Comparison of ENCODE assay signal across 8 cellular contexts in genomic region chr21:39388811-39389155, GRCh38. TPM values are rescaled to one million over a fixed set of nuclear protein-coding genes. Genes with fewer than 3 reads are reported as not detected.
DNase-seq lines count a peak whose midpoint lies in the region; ATAC-seq, FAIRE-seq and TF ChIP-seq lines count a peak whose summit lies in the region.

No MANE protein-coding gene starts in this region.

- no peak for DNase-seq in activated CD4-positive, alpha-beta T cell treated with anti-CD3 and anti-CD28 coated beads for 36 hours
- DNase-seq in activated CD4-positive, alpha-beta T cell treated with anti-CD3 and anti-CD28 coated beads, Interleukin-2, amount 50 U/mL, for 4 hours: no peak
- DNase-seq in endothelial cell of umbilical vein (ENCODE audit: low read depth, low spot score) (no peak), Ammon's horn (ENCODE audit: low spot score) (no peak), left lobe of liver (ENCODE audit: low spot score) (no peak)
- DNase-seq in stimulated activated naive B cell treated with anti-CD40 and anti-IgM and Interleukin-4, amounts not matched to agents 10 μg/mL and 1 μg/mL and 100 μg/mL, for 72 hours: no peak

- TF ChIP-seq CTCF in Loucy (conservative IDR thresholded peaks at IDR 0.05; ENCODE audit: low read length) (no peak), endothelial cell of umbilical vein (IDR thresholded peaks at IDR 0.05; ENCODE audit: extremely low read depth in 1 of 2, insufficient read depth in 1 of 2, low read depth in 1 of 2, low read length in 2 of 2) (no peak)

- H3K4me3 Mint-ChIP-seq in activated CD4-positive, alpha-beta T cell treated with anti-CD3 and anti-CD28 coated beads for 36 hours: peak overlapping the region; percentile 73
- peak overlapping the region; percentile 82 to 87 for H3K4me3 Mint-ChIP-seq in stimulated activated naive B cell treated with anti-CD40 and anti-IgM and Interleukin-4, amounts not matched to agents 10 μg/mL and 1 μg/mL and 100 μg/mL, for 72 hours

- no peak for TF ChIP-seq POLR2A in endothelial cell of umbilical vein (IDR thresholded peaks at IDR 0.05; ENCODE audit: low read depth, low read length)

- H3K4me1 ChIP-seq in Loucy (ENCODE audit: insufficient read depth, low read length, poor library complexity, severe bottlenecking): peaks cover 27% of the 10 kb centered on the region
- H3K4me1 ChIP-seq in endothelial cell of umbilical vein (ENCODE audit: control insufficient read depth, extremely low read depth, insufficient read depth, low read length): peaks cover 23% of the 10 kb centered on the region

- H3K4me2 ChIP-seq in Loucy (ENCODE audit: low read depth, low read length, poor library complexity, severe bottlenecking): peak overlapping the region; percentile 98
- H3K4me2 ChIP-seq in endothelial cell of umbilical vein (ENCODE audit: insufficient read depth, low read length): peak overlapping the region; percentile 2

- FAIRE-seq in endothelial cell of umbilical vein (lab: Jason Lieb, UNC): no peak

- peaks cover 3% of the 10 kb centered on the region; the same call in 1 of the 2 replicates for H3F3A ChIP-seq in Loucy (ENCODE audit: low read depth)

- no peaks in the 10 kb centered on the region for H3K27me3 Mint-ChIP-seq in activated CD4-positive, alpha-beta T cell treated with anti-CD3 and anti-CD28 coated beads for 36 hours
- H3K27me3 Mint-ChIP-seq in stimulated activated naive B cell treated with anti-CD40 and anti-IgM and Interleukin-4, amounts not matched to agents 10 μg/mL and 1 μg/mL and 100 μg/mL, for 72 hours: no peaks in the 10 kb centered on the region

- BruUV-seq in endothelial cell of umbilical vein (replicated peaks; lab: Mats Ljungman, UMichigan): no TSS peak

- H3K9me3 Mint-ChIP-seq in activated CD4-positive, alpha-beta T cell treated with anti-CD3 and anti-CD28 coated beads for 36 hours (ENCODE audit: low read depth): no peaks in the 10 kb centered on the region
- H3K9me3 Mint-ChIP-seq in stimulated activated naive B cell treated with anti-CD40 and anti-IgM and Interleukin-4, amounts not matched to agents 10 μg/mL and 1 μg/mL and 100 μg/mL, for 72 hours: no peaks in the 10 kb centered on the region

- no peak overlapping the region for H3K27ac ChIP-seq in endothelial cell of umbilical vein (ENCODE audit: insufficient read depth, low read depth, low read length)

- H3K9me1 ChIP-seq in endothelial cell of umbilical vein (replicated peaks; ENCODE audit: control insufficient read depth, extremely low read depth, insufficient read depth, low read length): no peaks in the 10 kb centered on the region

- dilution Hi-C loops in endothelial cell of umbilical vein (cut with MboI; ENCODE audit: extremely low pct_ligation_motif_present, low sequenced_read_pairs): no loop called here

- no peaks in the 10 kb centered on the region for H3K9me3 ChIP-seq in Loucy (ENCODE audit: insufficient read depth, low read depth, low read length)
- no peaks in the 10 kb centered on the region for H3K9me3 ChIP-seq in endothelial cell of umbilical vein (replicated peaks; ENCODE audit: control insufficient read depth, insufficient read depth, low read length)

- H3K79me2 ChIP-seq in Loucy (ENCODE audit: insufficient read depth, low read length) (peaks cover 32% of the 10 kb centered on the region; the same call in 1 of the 2 replicates), endothelial cell of umbilical vein (ENCODE audit: control insufficient read depth, insufficient read depth, low read length) (peaks cover 33% of the 10 kb centered on the region)

- no peaks in the 10 kb centered on the region for H3K9me2 ChIP-seq in Loucy (replicated peaks; ENCODE audit: low read depth, low read length)

- peak overlapping the region; percentile 60 for H3K27ac Mint-ChIP-seq in activated CD4-positive, alpha-beta T cell treated with anti-CD3 and anti-CD28 coated beads for 36 hours
- H3K27ac Mint-ChIP-seq in stimulated activated naive B cell treated with anti-CD40 and anti-IgM and Interleukin-4, amounts not matched to agents 10 μg/mL and 1 μg/mL and 100 μg/mL, for 72 hours: peak overlapping the region; percentile 75

- POLR2A ChIA-PET in activated CD4-positive, alpha-beta T cell treated with anti-CD3 and anti-CD28 coated beads for 36 hours (lab: Charles Lee): no interaction called here
- POLR2A ChIA-PET in endothelial cell of umbilical vein (lab: Charles Lee): no interaction called here

- H2AFZ ChIP-seq in Loucy (ENCODE audit: low read length) (no peak overlapping the region), endothelial cell of umbilical vein (ENCODE audit: low read depth, low read length) (no peak overlapping the region)

- H3K4me3 ChIP-seq in Loucy (ENCODE audit: low read length, poor library complexity, severe bottlenecking) (peak overlapping the region; percentile 78), endothelial cell of umbilical vein (replicated peaks in 1 of 3; ENCODE audit: insufficient read depth in 1 of 3, low read depth in 1 of 3, low read length in 3 of 3) (no peak overlapping the region)

- CTCF ChIA-PET in activated CD4-positive, alpha-beta T cell treated with anti-CD3 and anti-CD28 coated beads for 36 hours (lab: Charles Lee): no interaction called here
- CTCF ChIA-PET in endothelial cell of umbilical vein (lab: Charles Lee): interaction anchor here (1.4 kb wide), 1 partner anchor 24 kb away, joined by 3 read pairs; no protein-coding TSS in a partner anchor

- H3K9ac ChIP-seq in Loucy (ENCODE audit: low read depth, low read length, poor library complexity, severe bottlenecking): peak overlapping the region; percentile 75
- no peak overlapping the region for H3K9ac ChIP-seq in endothelial cell of umbilical vein (replicated peaks; ENCODE audit: extremely low read depth, insufficient read depth, low read length)

- peaks cover 19% of the 10 kb centered on the region; the same call in 1 of the 2 replicates for H3K36me3 ChIP-seq in Loucy (ENCODE audit: insufficient read depth, low read length)
- H3K36me3 ChIP-seq in endothelial cell of umbilical vein (ENCODE audit: control insufficient read depth in 2 of 2, extremely low read depth in 1 of 2, insufficient read depth in 2 of 2, low read length in 2 of 2): peaks cover 13 to 18% of the 10 kb centered on the region in 2 experiments

- peaks cover 25% of the 10 kb centered on the region for H3K4me1 Mint-ChIP-seq in activated CD4-positive, alpha-beta T cell treated with anti-CD3 and anti-CD28 coated beads for 36 hours
- peaks cover 11 to 29% of the 10 kb centered on the region in 2 donors for H3K4me1 Mint-ChIP-seq in stimulated activated naive B cell treated with anti-CD40 and anti-IgM and Interleukin-4, amounts not matched to agents 10 μg/mL and 1 μg/mL and 100 μg/mL, for 72 hours

- H4K20me1 ChIP-seq in Loucy (ENCODE audit: insufficient read depth, low read length, poor library complexity, severe bottlenecking) (no peaks in the 10 kb centered on the region), endothelial cell of umbilical vein (replicated peaks; ENCODE audit: control insufficient read depth, extremely low read depth, insufficient read depth, low read length) (no peaks in the 10 kb centered on the region)

- intact Hi-C loops in activated CD4-positive, alpha-beta T cell treated with anti-CD3 and anti-CD28 coated beads for 36 hours (cut with DNase I, micrococcal nuclease): loop anchor here (1.0 to 10.0 kb wide), 10 partner anchors 8 to 884 kb away; partner anchors contain the start of genes PSMG1 (in 2 of the 2), BRWD1 (in 1 of the 2), HMGN1 (in 1 of the 2) and LCA5L (in 1 of the 2)
- intact Hi-C loops in endothelial cell of umbilical vein (cut with micrococcal nuclease): loop anchor here (1.0 kb wide), 5 partner anchors 15 to 205 kb away; partner anchors contain the start of genes BRWD1, LCA5L and PSMG1

- ATAC-seq in activated CD4-positive, alpha-beta T cell treated with anti-CD3 and anti-CD28 coated beads for 36 hours: no peak
- no peak for ATAC-seq in stimulated activated naive B cell treated with anti-CD40 and anti-IgM and Interleukin-4, amounts not matched to agents 10 μg/mL and 1 μg/mL and 100 μg/mL, for 72 hours (replicated peaks)
- ATAC-seq in HG03095 (IDR thresholded peaks at IDR 0.05; ENCODE audit: unreplicated experiment) (no peak), left lobe of liver (no peak)

- H3K27me3 ChIP-seq in Loucy (ENCODE audit: insufficient read depth, low read length, poor library complexity, severe bottlenecking) (no peaks in the 10 kb centered on the region), endothelial cell of umbilical vein (ENCODE audit: control insufficient read depth in 2 of 2, insufficient read depth in 2 of 2, low read length in 2 of 2) (no peaks in the 10 kb centered on the region)

- peaks cover 18% of the 10 kb centered on the region for H3K36me3 Mint-ChIP-seq in activated CD4-positive, alpha-beta T cell treated with anti-CD3 and anti-CD28 coated beads for 36 hours (ENCODE audit: low read depth)
- H3K36me3 Mint-ChIP-seq in stimulated activated naive B cell treated with anti-CD40 and anti-IgM and Interleukin-4, amounts not matched to agents 10 μg/mL and 1 μg/mL and 100 μg/mL, for 72 hours: peaks cover 18 to 22% of the 10 kb centered on the region in 2 donors

TF ChIP-seq in endothelial cell of umbilical vein, 7 proteins besides CTCF, POLR2A, EP300 and RAD21 (continues in another document):
- no peak for TF ChIP-seq GATA2 (IDR thresholded peaks at IDR 0.05; ENCODE audit: insufficient read depth, insufficient read length, low read depth, low read length)

RNA-seq across cellular contexts. Expression of gene HMGN1, which starts 39.9 kb away (rescaled TPM):
- 100 to 1,000 TPM; 335 to 419 TPM for total RNA-seq in activated CD4-positive, alpha-beta T cell treated with anti-CD3 and anti-CD28 coated beads for 36 hours
- total RNA-seq in endothelial cell of umbilical vein (360 and 389 TPM in 2 replicates), left lobe of liver (31.7 TPM)
- 106 and 162 TPM in 2 replicates for polyA plus RNA-seq in endothelial cell of umbilical vein
- polyA plus RNA-seq in endothelial cell of umbilical vein (2011; cell fraction: cytosol; rRNA removed): 154 and 164 TPM in 2 replicates
- polyA plus RNA-seq in endothelial cell of umbilical vein (2011; cell fraction: nucleus; rRNA removed): 129 and 212 TPM in 2 replicates
- polyA plus RNA-seq in endothelial cell of umbilical vein (2012): 355 and 419 TPM in 2 replicates
- 65.5 and 67.3 TPM in 2 replicates for polyA minus RNA-seq in endothelial cell of umbilical vein
- polyA minus RNA-seq in endothelial cell of umbilical vein (2011; cell fraction: cytosol; rRNA and poly(A)+ RNA removed): 122 TPM
- 45.8 and 58.5 TPM in 2 replicates for polyA minus RNA-seq in endothelial cell of umbilical vein (2011; cell fraction: nucleus; rRNA and poly(A)+ RNA removed)

RNA-seq across cellular contexts. Expression of gene LCA5L, which starts 56.8 kb away (rescaled TPM):
- under 1 TPM; 0.25 to 0.32 TPM for total RNA-seq in activated CD4-positive, alpha-beta T cell treated with anti-CD3 and anti-CD28 coated beads for 36 hours
- 1.0 and 1.2 TPM in 2 replicates for total RNA-seq in endothelial cell of umbilical vein
- 0.26 and 0.38 TPM in 2 replicates for polyA plus RNA-seq in endothelial cell of umbilical vein
- polyA plus RNA-seq in endothelial cell of umbilical vein (2011; cell fraction: cytosol; rRNA removed): 0.23 and 0.37 TPM in 2 replicates
- polyA plus RNA-seq in endothelial cell of umbilical vein (2011; cell fraction: nucleus; rRNA removed): 0.60 and 0.74 TPM in 2 replicates
- 0.30 and 0.70 TPM in 2 replicates for polyA plus RNA-seq in endothelial cell of umbilical vein (2012)
- polyA minus RNA-seq in endothelial cell of umbilical vein: 0.06 and 1.3 TPM in 2 replicates
- not detected for polyA minus RNA-seq in endothelial cell of umbilical vein (2011; cell fraction: cytosol; rRNA and poly(A)+ RNA removed)
- polyA minus RNA-seq in endothelial cell of umbilical vein (2011; cell fraction: nucleus; rRNA and poly(A)+ RNA removed): 1.1 TPM in 1 of 2 replicates, not detected in the other
- 0.68 TPM for total RNA-seq in left lobe of liver

Comparison
In these comparisons a context has a peak if more than half of its experiments do, and no peak if none do; other contexts are left out.
1. RNA of gene HMGN1, which starts 39.9 kb away (total RNA-seq): 335 to 419 TPM in activated CD4-positive, alpha-beta T cell treated with anti-CD3 and anti-CD28 coated beads for 36 hours and 360 to 389 TPM in endothelial cell of umbilical vein; 31.7 TPM in left lobe of liver (single experiment); every median in the first group is over 10 times any median in the second.